Comparison of ENCODE assay signal across 8 cellular contexts in genomic region chr11:123064268-123064657, GRCh38. TPM values are rescaled to one million over a fixed set of nuclear protein-coding genes. Genes with fewer than 3 reads are reported as not detected.
A peak's percentile ranks its signal among the peaks of the same experiment; 100 is the strongest.
DNase-seq lines count a peak whose midpoint lies in the region; ATAC-seq and TF ChIP-seq lines count a peak whose summit lies in the region.

No MANE protein-coding gene starts in this region.

- H3F3A ChIP-seq in GM23248 (ENCODE audit: insufficient read depth), result peaks cover 77% of the 10 kb centered on the region

- H3K4me3 ChIP-seq in GM23248, result peak overlapping the region; percentile 99; the same call in 1 of the 2 replicates
- no peak overlapping the region for H3K4me3 ChIP-seq in RWPE2 (ENCODE audit: severe bottlenecking)
- peak overlapping the region in 3 of 4 experiments; percentile 3 to 98 (median 72) for H3K4me3 ChIP-seq in fibroblast of lung (replicated peaks in 1 of 4; ENCODE audit: control extremely low read depth in 1 of 4, insufficient read depth in 1 of 4, low read depth in 3 of 4, low read length in 4 of 4)
- H3K4me3 ChIP-seq in sigmoid colon, result peak overlapping the region in 3 of 4 donors; percentile 6 to 92 (median 84)

- H3K4me1 ChIP-seq in GM23248 (ENCODE audit: insufficient read depth) (peaks cover 45% of the 10 kb centered on the region), RWPE2 (ENCODE audit: insufficient read depth, poor library complexity, severe bottlenecking) (peaks cover 24% of the 10 kb centered on the region), fibroblast of lung (ENCODE audit: control insufficient read depth, extremely low read depth, insufficient read depth, low read length) (peaks cover 14% of the 10 kb centered on the region), sigmoid colon (peaks cover 0 to 56% (median 50%) of the 10 kb centered on the region in 4 donors)

- H3K9me3 ChIP-seq in GM23248 (ENCODE audit: low read depth) (no peaks in the 10 kb centered on the region), RWPE2 (ENCODE audit: severe bottlenecking) (no peaks in the 10 kb centered on the region), fibroblast of lung (ENCODE audit: control insufficient read depth, insufficient read depth, low read depth, low read length) (no peaks in the 10 kb centered on the region), sigmoid colon (no peaks in the 10 kb centered on the region)

- H3K4me2 ChIP-seq in GM23248 (ENCODE audit: unreplicated experiment) (peak overlapping the region; percentile 93), fibroblast of lung (ENCODE audit: extremely low read depth, insufficient read depth, low read length) (peak overlapping the region; percentile 89)

- 23 to 27% methylated on average over 6 of the region's 6 CpGs for WGBS in GM23248 (ENCODE audit: low coverage in 1 of 2, low lambda C conversion rate in 2 of 2, missing lambda C conversion rate in 2 of 2), 2 experiments
- 46 to 77% methylated on average over 6 of the region's 6 CpGs for WGBS in sigmoid colon, 2 donors

- H3K27me3 ChIP-seq in GM23248 (replicated peaks; ENCODE audit: insufficient read depth), result no peaks in the 10 kb centered on the region
- no peaks in the 10 kb centered on the region for H3K27me3 ChIP-seq in RWPE2 (ENCODE audit: insufficient read depth, poor library complexity, severe bottlenecking)
- no peaks in the 10 kb centered on the region for H3K27me3 ChIP-seq in fibroblast of lung (ENCODE audit: control insufficient read depth, insufficient read depth, low read length)
- H3K27me3 ChIP-seq in sigmoid colon, result no peaks in the 10 kb centered on the region

- H4K20me1 ChIP-seq in GM23248 (ENCODE audit: insufficient read depth) (peaks cover 19% of the 10 kb centered on the region), fibroblast of lung (ENCODE audit: control insufficient read depth, extremely low read depth, insufficient read depth, low read length) (peaks cover 9% of the 10 kb centered on the region)

- H3K9ac ChIP-seq in GM23248 (peak overlapping the region; percentile 99), fibroblast of lung (ENCODE audit: insufficient read depth, low read length) (no peak overlapping the region)

- H3K27ac ChIP-seq in GM23248 (peak overlapping the region; percentile 100), RWPE2 (ENCODE audit: poor library complexity, severe bottlenecking) (peak overlapping the region; percentile 92), fibroblast of lung (ENCODE audit: insufficient read depth, low read length) (peak overlapping the region; percentile 98), sigmoid colon (peak overlapping the region; percentile 98 to 100 (median 99))

- H3K79me2 ChIP-seq in GM23248 (ENCODE audit: insufficient read depth), result peaks cover 53% of the 10 kb centered on the region
- peaks cover 42% of the 10 kb centered on the region for H3K79me2 ChIP-seq in fibroblast of lung (ENCODE audit: control insufficient read depth, insufficient read depth, low read length)

- DNase-seq in GM23248, result no peak
- DNase-seq in RWPE2 (ENCODE audit: low spot score), result no peak
- no peak for DNase-seq in fibroblast of lung (ENCODE audit: low read depth in 2 of 2)
- no peak for DNase-seq in sigmoid colon
- no peak for DNase-seq in activated gamma-delta T cell (lab: John Stamatoyannopoulos, UW)
- DNase-seq in NAMALWA (ENCODE audit: low spot score), result no peak
- no peak for DNase-seq in HuH-7 (ENCODE audit: low spot score)

- intact Hi-C loops in sigmoid colon (cut with DNase I), result loop anchor here (5.0 to 10.0 kb wide), 2 partner anchors 38 to 409 kb away; partner anchors contain the start of gene UBASH3B

- no peak for TF ChIP-seq POLR2A in sigmoid colon (IDR thresholded peaks at IDR 0.05)

- no peak for ATAC-seq in RWPE2 (ENCODE audit: low read depth)
- ATAC-seq in GM19455 (IDR thresholded peaks at IDR 0.05; ENCODE audit: unreplicated experiment), result no peak

- TF ChIP-seq EP300 in sigmoid colon (IDR thresholded peaks at IDR 0.05), result peak; percentile 81 to 93 (median 87)

- no peaks in the 10 kb centered on the region for H3K9me2 ChIP-seq in GM23248 (ENCODE audit: insufficient read depth)

- H3K36me3 ChIP-seq in GM23248 (ENCODE audit: low read depth) (peaks cover 28% of the 10 kb centered on the region), RWPE2 (ENCODE audit: low read depth) (peaks cover 43% of the 10 kb centered on the region), fibroblast of lung (ENCODE audit: control insufficient read depth, insufficient read depth, low read length) (peaks cover 13% of the 10 kb centered on the region), sigmoid colon (peaks cover 0 to 20% (median 15%) of the 10 kb centered on the region in 4 donors)

- in situ Hi-C loops in GM23248 (cut with MboI), result no loop called here

- TF ChIP-seq CTCF in RWPE2 (IDR thresholded peaks at IDR 0.05; ENCODE audit: poor library complexity, severe bottlenecking), result no peak
- no peak for TF ChIP-seq CTCF in fibroblast of lung (conservative IDR thresholded peaks at IDR 0.05 in 1 of 2, IDR thresholded peaks at IDR 0.05 in 1 of 2; ENCODE audit: low read depth in 1 of 2, low read length in 2 of 2)
- TF ChIP-seq CTCF in sigmoid colon (IDR thresholded peaks at IDR 0.05), result no peak

- no peak overlapping the region for H2AFZ ChIP-seq in GM23248
- no peak overlapping the region for H2AFZ ChIP-seq in fibroblast of lung (ENCODE audit: low read length)

RNA-seq across cellular contexts. Expression of gene HSPA8, which starts 2.3 kb away (rescaled TPM):
- 2,043 and 2,414 TPM in 2 replicates for total RNA-seq in GM23248 (2014; rRNA removed; shearing (Covaris generic))
- polyA plus RNA-seq in GM23248 (2016; fragmentation: Nextera tagmentation; extraction: Ambion mirVana) (708 and 741 TPM in 2 replicates), fibroblast of lung (2,431 and 3,603 TPM in 2 replicates), sigmoid colon (100 to 1,000 TPM; 300 to 563 (median 354) TPM)
- total RNA-seq in fibroblast of lung (2,158 and 2,829 TPM in 2 replicates), sigmoid colon (100 to 1,000 TPM; 576 to 731 (median 702) TPM)
- 1,300 and 1,880 TPM in 2 replicates for polyA plus RNA-seq in fibroblast of lung (2012)
- 1,673 and 3,479 TPM in 2 replicates for polyA minus RNA-seq in fibroblast of lung (ENCODE audit: low replicate concordance)
